Comparison of ENCODE assay signal across 10 cellular contexts in the genomic region with DNA sequence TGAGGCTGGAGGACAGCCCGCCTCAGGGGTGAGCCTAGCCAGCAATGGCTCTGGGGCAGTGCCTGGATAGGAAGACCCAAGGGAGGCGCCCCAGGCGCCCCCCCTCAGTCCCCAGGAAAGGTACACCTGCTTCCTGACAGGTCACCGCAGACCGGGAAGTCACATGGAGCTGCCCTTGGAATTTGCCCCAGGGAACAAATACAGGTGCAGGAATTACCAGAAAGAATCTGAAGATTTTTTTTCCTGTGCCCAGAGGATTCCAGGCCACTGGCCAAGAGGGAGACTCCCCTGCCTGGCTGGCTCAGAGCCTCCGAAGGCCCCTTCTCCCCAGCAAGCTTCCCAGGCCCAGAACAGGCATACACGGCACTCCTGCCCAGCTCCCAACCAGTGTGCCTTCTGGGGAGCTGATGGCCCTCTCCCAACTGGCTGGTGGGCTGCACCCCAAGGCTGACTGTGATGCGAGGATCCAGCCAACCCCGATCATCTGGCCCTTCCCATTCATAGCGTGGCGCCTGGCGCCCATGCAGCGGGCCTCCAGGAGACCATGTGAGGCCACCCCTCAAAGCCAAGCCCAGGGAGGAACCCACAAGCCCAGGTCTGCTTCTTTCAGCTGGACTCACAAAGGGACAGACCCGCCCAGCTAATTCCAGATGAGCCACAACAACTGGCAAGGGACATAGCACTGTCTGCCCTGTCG. TPM values are rescaled to one million over a fixed set of nuclear protein-coding genes. Genes with fewer than 3 reads are reported as not detected.
DNase-seq lines count a peak whose midpoint lies in the region; ATAC-seq and TF ChIP-seq lines count a peak whose summit lies in the region.
"Had no signal": no experiment of that assay in that cellular context is flagged by ENCODE, and none has a peak within 500 bp of the region (broad histone marks: within the 10 kb centered on the region; RNA-seq: fewer than 3 reads in every experiment).

No MANE protein-coding gene starts in this region.

- H2BK120ac ChIP-seq in IMR-90 (ENCODE audit: low read depth, low read length) = no peak overlapping the region

- CTCF ChIA-PET in CD4-positive, alpha-beta T cell (lab: Charles Lee) = interaction anchor here (0.6 kb wide), 1 partner anchor 41 kb away, joined by 3 read pairs; no protein-coding TSS in a partner anchor
- CTCF ChIA-PET in IMR-90 (lab: Yijun Ruan, JAX) = no interaction called here

- H3K9me3 Mint-ChIP-seq in CD4-positive, alpha-beta T cell = no peaks in the 10 kb centered on the region
- no peaks in the 10 kb centered on the region for H3K9me3 Mint-ChIP-seq in nephron

- H3K9ac ChIP-seq in IMR-90 (ENCODE audit: low read depth, low read length) = no peak overlapping the region

- no peak overlapping the region for H4K8ac ChIP-seq in IMR-90 (ENCODE audit: low read depth in 2 of 2, low read length in 2 of 2)

- no peak for TF ChIP-seq POLR2A in IMR-90 (IDR thresholded peaks at IDR 0.05; ENCODE audit: low read depth, low read length)

- WGBS in IMR-90 (ENCODE audit: extremely low coverage in 2 of 2, insufficient read length in 1 of 2), 2 experiments = 90% methylated on average over 10 of the region's 15 CpGs; no CpG with 5 or more reads in 1 of the 2 experiments

- H3K4me1 ChIP-seq in IMR-90 (ENCODE audit: control insufficient read depth, insufficient read depth, low read length) = peaks cover 17% of the 10 kb centered on the region

- H2AFZ ChIP-seq in IMR-90 (replicated peaks; ENCODE audit: low read length, poor library complexity) = no peak overlapping the region

- TF ChIP-seq CTCF in CD4-positive, alpha-beta T cell (IDR thresholded peaks at IDR 0.05) = no peak
- TF ChIP-seq CTCF in IMR-90 (conservative IDR thresholded peaks at IDR 0.05; ENCODE audit: low read depth, low read length) (no peak), dorsolateral prefrontal cortex (IDR thresholded peaks at IDR 0.05 in 54 of 56, conservative IDR thresholded peaks at IDR 0.05 in 2 of 56; ENCODE audit: low read depth in 1 of 56, partially characterized antibody in 56 of 56) (no peak), nephron (IDR thresholded peaks at IDR 0.05; ENCODE audit: unreplicated experiment in 3 of 3) (no peak)

- no peak overlapping the region for H3K14ac ChIP-seq in IMR-90 (replicated peaks; ENCODE audit: low read depth, low read length)

- H3K4me2 ChIP-seq in IMR-90 (ENCODE audit: low read depth, low read length) = peak overlapping the region; percentile 69; the same call in 1 of the 2 replicates

- BruUV-seq in IMR-90 (replicated peaks; lab: Mats Ljungman, UMichigan) = no TSS peak

- H3K4me3 ChIP-seq in IMR-90 (ENCODE audit: insufficient read depth, low read depth, low read length) (no peak overlapping the region), dorsolateral prefrontal cortex (peak overlapping the region; percentile 21 to 85 (median 62))

- no peaks in the 10 kb centered on the region for H3K36me3 Mint-ChIP-seq in CD4-positive, alpha-beta T cell (ENCODE audit: low read depth)
- no peaks in the 10 kb centered on the region for H3K36me3 Mint-ChIP-seq in nephron (ENCODE audit: low read depth)

- peaks cover 9 to 77% of the 10 kb centered on the region in 2 experiments for H3K79me1 ChIP-seq in IMR-90 (ENCODE audit: low read depth in 1 of 2, low read length in 2 of 2)

- no peak for DNase-seq in CD4-positive, alpha-beta T cell
- no peak for DNase-seq in IMR-90
- DNase-seq in dorsolateral prefrontal cortex = peak in 1 of 10 donors; percentile 73
- DNase-seq in NCI-H524 treated with DMSO at 0.1 percent for 48 hours (lab: John Stamatoyannopoulos, UW) = no peak
- DNase-seq: KG1, T-helper 2 cell had no signal

- no peak overlapping the region for H2BK20ac ChIP-seq in IMR-90 (ENCODE audit: low read depth, low read length)

- H3K36me3 ChIP-seq in IMR-90 (ENCODE audit: control insufficient read depth, insufficient read depth, low read length) = no peaks in the 10 kb centered on the region

- H3K4ac ChIP-seq in IMR-90 (ENCODE audit: low read depth, low read length) = no peak overlapping the region

- intact Hi-C loops in CD4-positive, alpha-beta T cell (cut with DNase I, micrococcal nuclease) = loop anchor here in 1 of 2 experiments (1.0 kb wide), 1 partner anchor 9 kb away; no protein-coding TSS in a partner anchor
- intact Hi-C loops in IMR-90 (cut with micrococcal nuclease) = no loop called here
- intact Hi-C loops in dorsolateral prefrontal cortex (cut with DNase I) = no loop called here

- H3K4me1 Mint-ChIP-seq in CD4-positive, alpha-beta T cell (ENCODE audit: low read depth) = peaks cover 10% of the 10 kb centered on the region
- H3K4me1 Mint-ChIP-seq in nephron = peaks cover 7% of the 10 kb centered on the region

- H2AK5ac ChIP-seq in IMR-90 (ENCODE audit: low read depth, low read length) = no peak overlapping the region

- H3K9me3 ChIP-seq in CD4-positive, alpha-beta T cell (ENCODE audit: control insufficient read depth, low read length) = no peaks in the 10 kb centered on the region
- H3K9me3 ChIP-seq in IMR-90 (ENCODE audit: control insufficient read depth, insufficient read depth, low read length) = no peaks in the 10 kb centered on the region

- H3K9me1 ChIP-seq in IMR-90 (ENCODE audit: insufficient read depth, low read length) = 0 out of 2 replicates have a peak, but pooled peaks cover 2% of the 10 kb centered on the region

- peak overlapping the region; percentile 51; the same call in 1 of the 2 replicates for H3K23ac ChIP-seq in IMR-90 (ENCODE audit: low read depth, low read length)

- dilution Hi-C loops in IMR-90 (cut with HindIII; ENCODE audit: low sequenced_read_pairs, unreplicated experiment) = no loop called here

- no peak overlapping the region for H2BK15ac ChIP-seq in IMR-90 (ENCODE audit: low read depth, low read length)

- TF ChIP-seq RAD21 in IMR-90 (IDR thresholded peaks at IDR 0.05; ENCODE audit: low read length) = no peak

- in situ Hi-C loops in IMR-90 (cut with MboI; ENCODE audit: low sequenced_read_pairs) = no loop called here

- no peaks in the 10 kb centered on the region for H3K27me3 Mint-ChIP-seq in CD4-positive, alpha-beta T cell
- no peaks in the 10 kb centered on the region for H3K27me3 Mint-ChIP-seq in nephron (ENCODE audit: low read depth)

- H2BK5ac ChIP-seq in IMR-90 (ENCODE audit: low read depth, low read length, poor library complexity, severe bottlenecking) = no peak overlapping the region

- no peak overlapping the region for H3K27ac Mint-ChIP-seq in CD4-positive, alpha-beta T cell
- no peak overlapping the region for H3K27ac Mint-ChIP-seq in nephron

- H3K27ac ChIP-seq in CD4-positive, alpha-beta T cell (ENCODE audit: low read depth, low read length) = no peak overlapping the region
- H3K27ac ChIP-seq in IMR-90 (ENCODE audit: insufficient read depth, low read length) = no peak overlapping the region
- peak overlapping the region; percentile 18 to 100 (median 99) for H3K27ac ChIP-seq in dorsolateral prefrontal cortex

- ATAC-seq in CD4-positive, alpha-beta T cell (ENCODE audit: poor library complexity) = no peak
- no peak for ATAC-seq in IMR-90 (ENCODE audit: low read depth)
- ATAC-seq in GM19395 (IDR thresholded peaks at IDR 0.05; ENCODE audit: unreplicated experiment) = no peak
- no peak for ATAC-seq in GM21423 (IDR thresholded peaks at IDR 0.05; ENCODE audit: unreplicated experiment)
- ATAC-seq in GM18867 (IDR thresholded peaks at IDR 0.05; ENCODE audit: unreplicated experiment) = no peak

- H3K56ac ChIP-seq in IMR-90 (ENCODE audit: extremely low read depth, insufficient read depth, low read length) = no peak overlapping the region

- H4K91ac ChIP-seq in IMR-90 (ENCODE audit: insufficient read depth, low read depth, low read length) = no peak overlapping the region

- no peaks in the 10 kb centered on the region for H3K27me3 ChIP-seq in CD4-positive, alpha-beta T cell (ENCODE audit: control insufficient read depth, insufficient read depth, low read length)
- H3K27me3 ChIP-seq in IMR-90 (ENCODE audit: control insufficient read depth, insufficient read depth, low read length) (no peaks in the 10 kb centered on the region), dorsolateral prefrontal cortex (no peaks in the 10 kb centered on the region)

- no peak overlapping the region for H2AK9ac ChIP-seq in IMR-90 (replicated peaks; ENCODE audit: low read depth, low read length, poor library complexity)

- peaks cover 34% of the 10 kb centered on the region for H4K20me1 ChIP-seq in IMR-90 (ENCODE audit: insufficient read depth, low read length)

- H3K4me3 Mint-ChIP-seq in CD4-positive, alpha-beta T cell = peak overlapping the region; percentile 51
- peak overlapping the region; percentile 68 to 89 (median 77) for H3K4me3 Mint-ChIP-seq in nephron

- no peak overlapping the region for H3K18ac ChIP-seq in IMR-90 (ENCODE audit: low read depth, low read length)

- POLR2A ChIA-PET in CD4-positive, alpha-beta T cell (lab: Charles Lee) = interaction anchor here (0.8 kb wide), 1 partner anchor 25 kb away, joined by 4 read pairs; no protein-coding TSS in a partner anchor
- POLR2A ChIA-PET in IMR-90 (lab: Charles Lee; ENCODE audit: unreplicated experiment) = no interaction called here

- H4K5ac ChIP-seq in IMR-90 (ENCODE audit: low read depth, low read length) = no peak overlapping the region

RNA-seq across cellular contexts. Expression of gene TPRN, which starts 2.3 kb away (rescaled TPM):
- total RNA-seq in CD4-positive, alpha-beta T cell = 1 to 10 TPM; 6.1 to 8.6 TPM
- total RNA-seq in IMR-90 (2012; rRNA removed) (1.7 and 1.8 TPM in 2 replicates), dorsolateral prefrontal cortex (100 to 1,000 TPM in 4 of 120 experiments, 10 to 100 TPM in 116; 26.2 to 176 (median 57.3) TPM)
- 5.3 and 7.1 TPM in 2 replicates for polyA plus RNA-seq in IMR-90 (2012; rRNA removed)
- polyA plus RNA-seq in IMR-90 (2012; cell fraction: cytosol; rRNA removed) = 5.4 and 5.8 TPM in 2 replicates
- polyA plus RNA-seq in IMR-90 (2012; cell fraction: nucleus; rRNA removed; ENCODE audit: low replicate concordance) = 6.4 and 17.7 TPM in 2 replicates

RNA-seq across cellular contexts. Expression of gene TMEM203, which starts 7.2 kb away (rescaled TPM):
- total RNA-seq in CD4-positive, alpha-beta T cell = 10 to 100 TPM; 18.2 to 18.7 TPM
- total RNA-seq in IMR-90 (2012; rRNA removed) = 18.8 and 20.8 TPM in 2 replicates
- 39.1 and 40.6 TPM in 2 replicates for polyA plus RNA-seq in IMR-90 (2012; rRNA removed)
- polyA plus RNA-seq in IMR-90 (2012; cell fraction: cytosol; rRNA removed) = 37.1 and 39.7 TPM in 2 replicates
- 13.2 and 13.3 TPM in 2 replicates for polyA plus RNA-seq in IMR-90 (2012; cell fraction: nucleus; rRNA removed; ENCODE audit: low replicate concordance)
- 10 to 100 TPM; 28.1 to 47.4 (median 37.9) TPM for total RNA-seq in dorsolateral prefrontal cortex

RNA-seq across cellular contexts. Expression of gene NDOR1, which starts 7.3 kb away (rescaled TPM):
- total RNA-seq in CD4-positive, alpha-beta T cell = 10 to 100 TPM; 22.8 to 25.3 TPM
- 0.90 and 1.1 TPM in 2 replicates for total RNA-seq in IMR-90 (2012; rRNA removed)
- 10.6 and 14.0 TPM in 2 replicates for polyA plus RNA-seq in IMR-90 (2012; rRNA removed)
- polyA plus RNA-seq in IMR-90 (2012; cell fraction: cytosol; rRNA removed) = 4.5 and 5.9 TPM in 2 replicates
- 35.3 and 101 TPM in 2 replicates for polyA plus RNA-seq in IMR-90 (2012; cell fraction: nucleus; rRNA removed; ENCODE audit: low replicate concordance)
- 10 to 100 TPM; 11.4 to 35.4 (median 19.7) TPM for total RNA-seq in dorsolateral prefrontal cortex

RNA-seq across cellular contexts. Expression of gene SSNA1, which starts 9.7 kb away (rescaled TPM):
- total RNA-seq in CD4-positive, alpha-beta T cell = 10 to 100 TPM; 30.1 to 30.5 TPM
- total RNA-seq in IMR-90 (2012; rRNA removed) (55.7 and 63.9 TPM in 2 replicates), dorsolateral prefrontal cortex (10 to 100 TPM; 37.0 to 77.8 (median 49.6) TPM)
- polyA plus RNA-seq in IMR-90 (2012; rRNA removed) = 86.7 and 107 TPM in 2 replicates
- polyA plus RNA-seq in IMR-90 (2012; cell fraction: cytosol; rRNA removed) = 102 and 149 TPM in 2 replicates
- 40.6 and 69.4 TPM in 2 replicates for polyA plus RNA-seq in IMR-90 (2012; cell fraction: nucleus; rRNA removed; ENCODE audit: low replicate concordance)

RNA-seq across cellular contexts. Expression of gene ANAPC2, which starts 9.8 kb away (rescaled TPM):
- total RNA-seq in CD4-positive, alpha-beta T cell = 100 to 1,000 TPM; 144 to 149 TPM
- total RNA-seq in IMR-90 (2012; rRNA removed) (9.3 and 9.4 TPM in 2 replicates), dorsolateral prefrontal cortex (100 to 1,000 TPM in 1 of 120 experiments, 10 to 100 TPM in 119; 51.4 to 105 (median 68.3) TPM)
- 29.5 and 34.3 TPM in 2 replicates for polyA plus RNA-seq in IMR-90 (2012; rRNA removed)
- 18.0 and 23.4 TPM in 2 replicates for polyA plus RNA-seq in IMR-90 (2012; cell fraction: cytosol; rRNA removed)
- polyA plus RNA-seq in IMR-90 (2012; cell fraction: nucleus; rRNA removed; ENCODE audit: low replicate concordance) = 171 and 370 TPM in 2 replicates

Comparison
In these comparisons a context has a peak if more than half of its experiments do, and no peak if none do; other contexts are left out.
1. H3K27ac ChIP-seq: peak in dorsolateral prefrontal cortex (59 of 59); none in CD4-positive, alpha-beta T cell (single experiment) and IMR-90 (single experiment).